ENCODE assay signal across 19 cellular contexts in genomic region chr19:51345076-51345620, GRCh38. TPM values are rescaled to one million over a fixed set of nuclear protein-coding genes. Genes with fewer than 3 reads are reported as not detected.
"Had no signal": no experiment of that assay in that cellular context is flagged by ENCODE, and none has a peak within 500 bp of the region (broad histone marks: within the 10 kb centered on the region; RNA-seq: fewer than 3 reads in every experiment).

No MANE protein-coding gene starts in this region.

- ATAC-seq: activated CD8-positive, alpha-beta T cell treated with anti-CD3 and anti-CD28 coated beads, Interleukin-2, amount 10 ng/mL, durations not matched to agents 7 days and 5 days; activated T-cell treated with anti-CD3 and anti-CD28 coated beads, Interleukin-2, amount 50 U/mL, for 4 hours; natural killer cell; SK-N-SH treated with all-trans-retinoic acid at 6 μM for 48 hours; stimulated activated naive CD8-positive, alpha-beta T cell treated with anti-CD3 and anti-CD28 coated beads, Interleukin-15, amount 100 ng/mL, for 72 hours had no signal

- H3K9me3 ChIP-seq: esophagus squamous epithelium had no signal

- H3K9me3 Mint-ChIP-seq: activated CD4-positive, alpha-beta T cell treated with anti-CD3 and anti-CD28 coated beads, Interleukin-2, amount 10 ng/mL, durations not matched to agents 7 days and 5 days; activated naive CD4-positive, alpha-beta T cell treated with anti-CD3 and anti-CD28 coated beads, Interleukin-2, amount 10 ng/mL, durations not matched to agents 7 days and 5 days; activated T-cell treated with anti-CD3 and anti-CD28 coated beads, Interleukin-2, amount 50 U/mL, for 4 hours; natural killer cell; stimulated activated naive CD8-positive, alpha-beta T cell treated with anti-CD3 and anti-CD28 coated beads, Interleukin-15, amount 100 ng/mL, for 72 hours; type B pancreatic cell had no signal

- H3K4me3 Mint-ChIP-seq: activated CD4-positive, alpha-beta T cell treated with anti-CD3 and anti-CD28 coated beads, Interleukin-2, amount 10 ng/mL, durations not matched to agents 7 days and 5 days; activated CD8-positive, alpha-beta T cell treated with anti-CD3 and anti-CD28 coated beads, Interleukin-2, amount 10 ng/mL, durations not matched to agents 7 days and 5 days; activated naive CD4-positive, alpha-beta T cell treated with anti-CD3 and anti-CD28 coated beads, Interleukin-2, amount 10 ng/mL, durations not matched to agents 7 days and 5 days; activated T-cell treated with anti-CD3 and anti-CD28 coated beads, Interleukin-2, amount 50 U/mL, for 4 hours; natural killer cell; stimulated activated naive CD8-positive, alpha-beta T cell treated with anti-CD3 and anti-CD28 coated beads, Interleukin-15, amount 100 ng/mL, for 72 hours; type B pancreatic cell had no signal

- DNase-seq: activated CD4-positive, alpha-beta T cell treated with anti-CD3 and anti-CD28 coated beads, Interleukin-2, amount 10 ng/mL, durations not matched to agents 7 days and 5 days; activated CD8-positive, alpha-beta T cell treated with anti-CD3 and anti-CD28 coated beads, Interleukin-2, amount 10 ng/mL, durations not matched to agents 7 days and 5 days; activated effector memory CD4-positive, alpha-beta T cell treated with Interleukin-2 at 50 U/mL for 16 hours; activated naive CD4-positive, alpha-beta T cell treated with anti-CD3 and anti-CD28 coated beads, Interleukin-2, amount 10 ng/mL, durations not matched to agents 7 days and 5 days; activated T-cell treated with anti-CD3 and anti-CD28 coated beads, Interleukin-2, amount 50 U/mL, for 4 hours; dermis blood vessel endothelial cell; effector memory CD4-positive, alpha-beta T cell; esophagus squamous epithelium; natural killer cell; stimulated activated CD8-positive, alpha-beta memory T cell treated with anti-CD3 and anti-CD28 coated beads, Interleukin-4, amount 100 ng/mL, for 48 hours; stimulated activated naive CD8-positive, alpha-beta T cell treated with anti-CD3 and anti-CD28 coated beads, Interleukin-15, amount 100 ng/mL, for 72 hours; T-helper 1 cell; T-helper 9 cell had no signal

- H3K4me3 ChIP-seq: esophagus squamous epithelium had no signal

- H3K27ac Mint-ChIP-seq: activated CD4-positive, alpha-beta T cell treated with anti-CD3 and anti-CD28 coated beads, Interleukin-2, amount 10 ng/mL, durations not matched to agents 7 days and 5 days; activated CD8-positive, alpha-beta T cell treated with anti-CD3 and anti-CD28 coated beads, Interleukin-2, amount 10 ng/mL, durations not matched to agents 7 days and 5 days; activated naive CD4-positive, alpha-beta T cell treated with anti-CD3 and anti-CD28 coated beads, Interleukin-2, amount 10 ng/mL, durations not matched to agents 7 days and 5 days; natural killer cell; stimulated activated naive CD8-positive, alpha-beta T cell treated with anti-CD3 and anti-CD28 coated beads, Interleukin-15, amount 100 ng/mL, for 72 hours; type B pancreatic cell had no signal

- H3K27me3 ChIP-seq: esophagus squamous epithelium had no signal

- H3K36me3 Mint-ChIP-seq: natural killer cell had no signal

RNA-seq across cellular contexts. Expression of gene CLDND2, which starts 23.7 kb away (rescaled TPM):
- total RNA-seq: bronchial epithelial cell, chondrocyte, dermis blood vessel endothelial cell, esophagus squamous epithelium, renal cortical epithelial cell, temporal lobe had no signal

RNA-seq across cellular contexts. Expression of gene NKG7, which starts 27.3 kb away (rescaled TPM):
- total RNA-seq: bronchial epithelial cell, chondrocyte, dermis blood vessel endothelial cell, renal cortical epithelial cell, temporal lobe had no signal

RNA-seq across cellular contexts. Expression of gene IGLON5, which starts 33.7 kb away (rescaled TPM):
- total RNA-seq: activated CD4-positive, alpha-beta T cell treated with anti-CD3 and anti-CD28 coated beads, Interleukin-2, amount 10 ng/mL, durations not matched to agents 7 days and 5 days; activated CD8-positive, alpha-beta T cell treated with anti-CD3 and anti-CD28 coated beads, Interleukin-2, amount 10 ng/mL, durations not matched to agents 7 days and 5 days; bronchial epithelial cell; dermis blood vessel endothelial cell; esophagus squamous epithelium; natural killer cell had no signal
